ENCODE assay signal across 8 cellular contexts in genomic region chr14:21264025-21264801, GRCh38. TPM values are rescaled to one million over a fixed set of nuclear protein-coding genes. Genes with fewer than 3 reads are reported as not detected.
DNase-seq lines count a peak whose midpoint lies in the region; ATAC-seq and TF ChIP-seq lines count a peak whose summit lies in the region.

No MANE protein-coding gene starts in this region.

- TF ChIP-seq CTCF in WTC11 (IDR thresholded peaks at IDR 0.05) (no peak), hepatocyte (IDR thresholded peaks at IDR 0.05; ENCODE audit: poor library complexity) (no peak), type B pancreatic cell (conservative IDR thresholded peaks at IDR 0.05) (no peak), tibial artery (IDR thresholded peaks at IDR 0.05) (no peak)

- H3K4me3 Mint-ChIP-seq in WTC11 = peak overlapping the region; percentile 100
- peak overlapping the region; percentile 100 for H3K4me3 Mint-ChIP-seq in type B pancreatic cell

- CTCF ChIA-PET in WTC11 (lab: Charles Lee) = no interaction called here

- H3K27ac ChIP-seq in BLaER1 treated with 17β-estradiol and CSF1 and Interleukin-3, amounts not matched to agents 10 nM and 100 nM = peak overlapping the region; percentile 19 to 63 (median 45); a peak in 20 of 22 replicates
- H3K27ac ChIP-seq in hepatocyte = peak overlapping the region; percentile 50
- H3K27ac ChIP-seq in tibial artery = peak overlapping the region in 1 of 2 donors; percentile 3

- peaks cover 98% of the 10 kb centered on the region for H3K79me2 ChIP-seq in hepatocyte

- H3K27me3 Mint-ChIP-seq in WTC11 (ENCODE audit: low read depth) (no peaks in the 10 kb centered on the region; the same call in 1 of the 2 replicates), type B pancreatic cell (peaks cover 2% of the 10 kb centered on the region)

- peak overlapping the region; percentile 65 to 100 (median 99); a peak in 20 of 22 replicates for H3K9ac ChIP-seq in BLaER1 treated with 17β-estradiol and CSF1 and Interleukin-3, amounts not matched to agents 10 nM and 100 nM

- POLR2A ChIA-PET in WTC11 (lab: Charles Lee) = interaction anchor here (1.1 kb wide), 1 partner anchor 10 kb away, joined by 8 read pairs; no protein-coding TSS in a partner anchor

- WGBS in hepatocyte (ENCODE audit: low lambda C conversion rate, missing lambda C conversion rate) = 61% methylated on average over 4 of the region's 4 CpGs

- H3K27ac Mint-ChIP-seq in WTC11 = peak overlapping the region; percentile 81
- H3K27ac Mint-ChIP-seq in type B pancreatic cell = peak overlapping the region; percentile 85

- no peaks in the 10 kb centered on the region for H3K9me2 ChIP-seq in hepatocyte (replicated peaks; ENCODE audit: insufficient read depth)

- H3K4me3 ChIP-seq in BLaER1 treated with 17β-estradiol and CSF1 and Interleukin-3, amounts not matched to agents 10 nM and 100 nM = peak overlapping the region; percentile 0 to 96 (median 90); a peak in 18 of 20 replicates
- H3K4me3 ChIP-seq in hepatocyte (no peak overlapping the region), tibial artery (no peak overlapping the region)

- H3K4me1 Mint-ChIP-seq in WTC11 = peaks cover 65% of the 10 kb centered on the region
- H3K4me1 Mint-ChIP-seq in type B pancreatic cell (ENCODE audit: unreplicated experiment) = peaks cover 44% of the 10 kb centered on the region

- no peak overlapping the region for H2AFZ ChIP-seq in hepatocyte

- peaks cover 94 to 100% (median 99%) of the 10 kb centered on the region in 11 experiments for H4K20me1 ChIP-seq in BLaER1 treated with 17β-estradiol and CSF1 and Interleukin-3, amounts not matched to agents 10 nM and 100 nM
- peaks cover 95% of the 10 kb centered on the region for H4K20me1 ChIP-seq in hepatocyte (ENCODE audit: insufficient read depth, poor library complexity, severe bottlenecking)

- intact Hi-C loops in tibial artery (cut with DNase I; ENCODE audit: low total_unique reads) = no loop called here

- H3K4me2 ChIP-seq in BLaER1 treated with 17β-estradiol and CSF1 and Interleukin-3, amounts not matched to agents 10 nM and 100 nM = peak overlapping the region; percentile 73 to 93 (median 89)
- peak overlapping the region; percentile 90 for H3K4me2 ChIP-seq in hepatocyte

- no peaks in the 10 kb centered on the region for H3K27me3 ChIP-seq in BLaER1 treated with 17β-estradiol and CSF1 and Interleukin-3, amounts not matched to agents 10 nM and 100 nM
- H3K27me3 ChIP-seq in hepatocyte (no peaks in the 10 kb centered on the region), tibial artery (no peaks in the 10 kb centered on the region)

- H3K4me1 ChIP-seq in BLaER1 treated with 17β-estradiol and CSF1 and Interleukin-3, amounts not matched to agents 10 nM and 100 nM = peaks cover 52 to 73% (median 62%) of the 10 kb centered on the region in 10 experiments
- peaks cover 41% of the 10 kb centered on the region for H3K4me1 ChIP-seq in hepatocyte (ENCODE audit: insufficient read depth)
- peaks cover 0 to 82% (median 50%) of the 10 kb centered on the region in 4 donors for H3K4me1 ChIP-seq in tibial artery

- H3K36me3 ChIP-seq in BLaER1 treated with 17β-estradiol and CSF1 and Interleukin-3, amounts not matched to agents 10 nM and 100 nM = peaks cover 89 to 96% (median 94%) of the 10 kb centered on the region in 11 experiments
- H3K36me3 ChIP-seq in hepatocyte (replicated peaks; ENCODE audit: insufficient read depth, low read depth) = peaks cover 14% of the 10 kb centered on the region
- H3K36me3 ChIP-seq in tibial artery = peaks cover 16 to 43% (median 32%) of the 10 kb centered on the region in 3 donors

- peak; percentile 52 for ATAC-seq in GM19328 (IDR thresholded peaks at IDR 0.05; ENCODE audit: unreplicated experiment)
- peak; percentile 80 for ATAC-seq in HG03378 (IDR thresholded peaks at IDR 0.05; ENCODE audit: unreplicated experiment)
- ATAC-seq in WTC11 = no peak

- no peaks in the 10 kb centered on the region for H3K9me3 Mint-ChIP-seq in WTC11
- no peaks in the 10 kb centered on the region for H3K9me3 Mint-ChIP-seq in type B pancreatic cell

- no peak for DNase-seq in WTC11 (ENCODE audit: low spot score)
- DNase-seq in hepatocyte (ENCODE audit: low spot score) = no peak
- DNase-seq in type B pancreatic cell (ENCODE audit: extremely low spot score, unreplicated experiment) = no peak
- DNase-seq in NCI-H1105 treated with DMSO at 0.1 percent for 48 hours (lab: John Stamatoyannopoulos, UW) = no peak
- no peak for DNase-seq in tibial artery

- H3K9me3 ChIP-seq in BLaER1 treated with 17β-estradiol and CSF1 and Interleukin-3, amounts not matched to agents 10 nM and 100 nM (replicated peaks in 1 of 11) = no peaks in the 10 kb centered on the region
- H3K9me3 ChIP-seq in hepatocyte (ENCODE audit: low read depth) (no peaks in the 10 kb centered on the region), tibial artery (no peaks in the 10 kb centered on the region)

- H3K36me3 Mint-ChIP-seq in WTC11 = peaks cover 93% of the 10 kb centered on the region
- H3K36me3 Mint-ChIP-seq in type B pancreatic cell = peaks cover 68% of the 10 kb centered on the region

TF ChIP-seq in WTC11, 78 proteins besides CTCF, POLR2A, EP300 and RAD21 (continues in another document):
- TF ChIP-seq ZNF121 (CRISPR knock-in tag; IDR thresholded peaks at IDR 0.05) (no peak), ESRRA (CRISPR knock-in tag; IDR thresholded peaks at IDR 0.05; ENCODE audit: borderline replicate concordance) (no peak), CBFB (CRISPR knock-in tag; IDR thresholded peaks at IDR 0.05; ENCODE audit: low read depth) (no peak), ARID4B (CRISPR knock-in tag; IDR thresholded peaks at IDR 0.05; ENCODE audit: borderline replicate concordance) (no peak), HMGA2 (CRISPR knock-in tag; IDR thresholded peaks at IDR 0.05) (no peak), TCF7 (CRISPR knock-in tag; IDR thresholded peaks at IDR 0.05; ENCODE audit: low read depth) (no peak), NFATC4 (CRISPR knock-in tag; IDR thresholded peaks at IDR 0.05) (no peak)
- TF ChIP-seq, protein P1, sequence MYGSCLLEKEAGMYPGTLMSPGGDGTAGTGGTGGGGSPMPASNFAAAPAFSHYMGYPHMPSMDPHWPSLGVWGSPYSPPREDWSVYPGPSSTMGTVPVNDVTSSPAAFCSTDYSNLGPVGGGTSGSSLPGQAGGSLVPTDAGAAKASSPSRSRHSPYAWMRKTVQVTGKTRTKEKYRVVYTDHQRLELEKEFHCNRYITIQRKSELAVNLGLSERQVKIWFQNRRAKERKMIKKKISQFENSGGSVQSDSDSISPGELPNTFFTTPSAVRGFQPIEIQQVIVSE (CRISPR knock-in tag; IDR thresholded peaks at IDR 0.05; ENCODE audit: borderline replicate concordance) = no peak

RNA-seq across cellular contexts. Expression of gene HNRNPC, which starts 5.0 kb away (rescaled TPM):
- total RNA-seq in WTC11 (2021) (982 to 1,062 TPM (median 1,056 TPM) in 3 replicates), hepatocyte (740 and 800 TPM in 2 replicates), type B pancreatic cell (ENCODE audit: low replicate concordance) (474 and 692 TPM in 2 replicates)
- 513 and 521 TPM in 2 replicates for polyA plus RNA-seq in hepatocyte

RNA-seq across cellular contexts. Expression of gene RPGRIP1, which starts 15.7 kb away (rescaled TPM):
- 0.41 to 0.71 TPM (median 0.50 TPM) in 3 replicates for total RNA-seq in WTC11 (2021)
- total RNA-seq in hepatocyte = 0.07 TPM in 1 of 2 replicates, not detected in the other
- polyA plus RNA-seq in hepatocyte = not detected in 2 replicates
- total RNA-seq in type B pancreatic cell (ENCODE audit: low replicate concordance) = 0.19 and 0.63 TPM in 2 replicates

Comparison
In these comparisons a context has a peak if more than half of its experiments do, and no peak if none do; other contexts are left out.
1. H3K4me3 ChIP-seq: peak in BLaER1 treated with 17β-estradiol and CSF1 and Interleukin-3, amounts not matched to agents 10 nM and 100 nM (10 of 10); none in hepatocyte (single experiment) and tibial artery (0 of 2).